Comparison of ENCODE assay signal across 9 cellular contexts in genomic region chr17:80761421-80761871, GRCh38.
DNase-seq lines count a peak whose midpoint lies in the region; ATAC-seq and TF ChIP-seq lines count a peak whose summit lies in the region.
"Had no signal": no experiment of that assay in that cellular context is flagged by ENCODE, and none has a peak within 500 bp of the region (broad histone marks: within the 10 kb centered on the region; RNA-seq: fewer than 3 reads in every experiment).

No MANE protein-coding gene starts in this region.

- H3K27ac Mint-ChIP-seq in activated T-cell treated with anti-CD3 and anti-CD28 coated beads, Interleukin-2, amount 50 U/mL, for 24 hours = peak overlapping the region; percentile 98

- in situ Hi-C loops in GM13976 (cut with MboI; ENCODE audit: low sequenced_read_pairs, unreplicated experiment) = no loop called here

- H3K9me3 Mint-ChIP-seq in activated T-cell treated with anti-CD3 and anti-CD28 coated beads, Interleukin-2, amount 50 U/mL, for 24 hours = no peaks in the 10 kb centered on the region

- H2AFZ ChIP-seq in ACC112 (ENCODE audit: low read length, unreplicated experiment) = no peak overlapping the region

- H3K27me3 Mint-ChIP-seq in activated T-cell treated with anti-CD3 and anti-CD28 coated beads, Interleukin-2, amount 50 U/mL, for 24 hours = no peaks in the 10 kb centered on the region

- no peaks in the 10 kb centered on the region for H3K79me2 ChIP-seq in ACC112 (ENCODE audit: control insufficient read depth, insufficient read depth, low read length, unreplicated experiment)

- TF ChIP-seq CTCF in kidney epithelial cell (IDR thresholded peaks at IDR 0.05; ENCODE audit: insufficient read depth, low read length, poor library complexity, severe bottlenecking) (no peak), GM13976 (IDR thresholded peaks at IDR 0.05; ENCODE audit: borderline replicate concordance, control extremely low read depth, extremely low read depth, insufficient read depth, missing control alignments) (no peak), omental fat pad (IDR thresholded peaks at IDR 0.05) (no peak)

- H3K27me3 ChIP-seq in ACC112 (ENCODE audit: insufficient read depth, low read length) (no peaks in the 10 kb centered on the region), kidney epithelial cell (ENCODE audit: control insufficient read depth, insufficient read depth, low read length) (no peaks in the 10 kb centered on the region)
- H3K27me3 ChIP-seq: ascending aorta had no signal

- DNase-seq in NCI-H510A treated with DMSO at 0.1 percent for 48 hours (lab: John Stamatoyannopoulos, UW) = peak; percentile 78
- peak; percentile 77 for DNase-seq in activated T-cell treated with anti-CD3 and anti-CD28 coated beads, Interleukin-2, amount 50 U/mL, for 24 hours
- DNase-seq in kidney epithelial cell (ENCODE audit: low read depth) = peak; percentile 57
- peak; percentile 38 for DNase-seq in ureter (ENCODE audit: low spot score)
- DNase-seq in GM13976 (ENCODE audit: low spot score) = no peak
- DNase-seq in omental fat pad (ENCODE audit: low spot score) = no peak
- DNase-seq in D341Med (ENCODE audit: low spot score) = no peak

- H3K4me3 Mint-ChIP-seq in activated T-cell treated with anti-CD3 and anti-CD28 coated beads, Interleukin-2, amount 50 U/mL, for 24 hours = peak overlapping the region; percentile 69

- H3K4me1 Mint-ChIP-seq in activated T-cell treated with anti-CD3 and anti-CD28 coated beads, Interleukin-2, amount 50 U/mL, for 24 hours (ENCODE audit: low read depth) = peaks cover 80% of the 10 kb centered on the region

- peaks cover 4% of the 10 kb centered on the region; the same call in 1 of the 2 replicates for H3K36me3 ChIP-seq in ACC112 (ENCODE audit: insufficient read depth, low read length)
- H3K36me3 ChIP-seq in kidney epithelial cell (ENCODE audit: control insufficient read depth, insufficient read depth, low read length) = no peaks in the 10 kb centered on the region
- H3K36me3 ChIP-seq: ascending aorta had no signal

- H3K4me1 ChIP-seq in ACC112 (ENCODE audit: control insufficient read depth, insufficient read depth, low read length, unreplicated experiment) = peaks cover 29% of the 10 kb centered on the region
- H3K4me1 ChIP-seq: ascending aorta had no signal

- H3K36me3 Mint-ChIP-seq in activated T-cell treated with anti-CD3 and anti-CD28 coated beads, Interleukin-2, amount 50 U/mL, for 24 hours (ENCODE audit: low read depth) = peaks cover 61% of the 10 kb centered on the region

- H3K27ac ChIP-seq in ACC112 (ENCODE audit: low read depth, low read length) = peak overlapping the region; percentile 73
- H3K27ac ChIP-seq: ascending aorta had no signal

- H3K4me3 ChIP-seq in ACC112 (ENCODE audit: low read depth, low read length) = peak overlapping the region; percentile 10; the same call in 1 of the 2 replicates
- H3K4me3 ChIP-seq in kidney epithelial cell (ENCODE audit: low read depth, low read length) = no peak overlapping the region
- H3K4me3 ChIP-seq: ascending aorta had no signal

- no peak for ATAC-seq in omental fat pad (ENCODE audit: low FRiP score)

Comparison
In these comparisons a context has a peak if more than half of its experiments do, and no peak if none do; other contexts are left out.
1. DNase-seq: peak in NCI-H510A treated with DMSO at 0.1 percent for 48 hours (single experiment), activated T-cell treated with anti-CD3 and anti-CD28 coated beads, Interleukin-2, amount 50 U/mL, for 24 hours (single experiment), kidney epithelial cell (single experiment) and ureter (single experiment); none in GM13976 (single experiment), omental fat pad (single experiment) and D341Med (single experiment).